Comparison of ENCODE assay signal across 1 cellular context in genomic region chr12:49887536-49888401, GRCh38.
TF ChIP-seq lines count a peak whose summit lies in the region.

No MANE protein-coding gene starts in this region.

TF ChIP-seq in A549, 52 proteins besides CTCF, POLR2A, EP300 and RAD21:
- TF ChIP-seq ZC3H11A (IDR thresholded peaks at IDR 0.05) = no peak
- TF ChIP-seq REST (IDR thresholded peaks at IDR 0.05) = no peak
- TF ChIP-seq EHF (CRISPR knock-in tag; IDR thresholded peaks at IDR 0.05) = no peak
- TF ChIP-seq NR3C1 (IDR thresholded peaks at IDR 0.05) = no peak
- TF ChIP-seq HOXB13 (CRISPR knock-in tag; IDR thresholded peaks at IDR 0.05; ENCODE audit: low read depth) = no peak
